In the genomic region with DNA sequence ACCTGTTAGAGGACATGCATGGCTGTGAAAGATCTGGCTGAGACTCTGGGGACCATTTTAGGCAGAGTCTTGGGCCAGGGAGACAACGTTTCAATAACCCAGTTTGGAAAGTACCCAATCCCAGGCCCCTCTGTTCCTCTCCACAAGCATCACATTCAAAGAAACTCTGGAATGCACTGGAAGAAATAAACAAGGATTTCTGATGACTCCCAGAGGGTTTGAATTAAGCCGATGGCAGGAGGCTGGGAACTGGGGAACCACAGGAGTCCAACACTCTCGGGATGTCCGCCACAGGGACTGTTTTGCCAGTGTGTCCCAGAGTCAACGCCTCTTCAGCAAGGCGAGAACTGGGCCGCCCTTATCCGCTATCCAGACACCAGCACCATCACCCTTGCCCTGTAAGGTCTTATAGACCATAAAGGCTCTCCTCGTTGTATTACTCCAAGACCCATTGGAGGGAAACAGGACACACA, we compare ENCODE assay signal across 1 cellular context.
TF ChIP-seq lines count a peak whose summit lies in the region.

No MANE protein-coding gene starts in this region.

TF ChIP-seq in A549, 52 proteins besides CTCF, POLR2A, EP300 and RAD21 (continued from another document):
- TF ChIP-seq, protein P1, sequence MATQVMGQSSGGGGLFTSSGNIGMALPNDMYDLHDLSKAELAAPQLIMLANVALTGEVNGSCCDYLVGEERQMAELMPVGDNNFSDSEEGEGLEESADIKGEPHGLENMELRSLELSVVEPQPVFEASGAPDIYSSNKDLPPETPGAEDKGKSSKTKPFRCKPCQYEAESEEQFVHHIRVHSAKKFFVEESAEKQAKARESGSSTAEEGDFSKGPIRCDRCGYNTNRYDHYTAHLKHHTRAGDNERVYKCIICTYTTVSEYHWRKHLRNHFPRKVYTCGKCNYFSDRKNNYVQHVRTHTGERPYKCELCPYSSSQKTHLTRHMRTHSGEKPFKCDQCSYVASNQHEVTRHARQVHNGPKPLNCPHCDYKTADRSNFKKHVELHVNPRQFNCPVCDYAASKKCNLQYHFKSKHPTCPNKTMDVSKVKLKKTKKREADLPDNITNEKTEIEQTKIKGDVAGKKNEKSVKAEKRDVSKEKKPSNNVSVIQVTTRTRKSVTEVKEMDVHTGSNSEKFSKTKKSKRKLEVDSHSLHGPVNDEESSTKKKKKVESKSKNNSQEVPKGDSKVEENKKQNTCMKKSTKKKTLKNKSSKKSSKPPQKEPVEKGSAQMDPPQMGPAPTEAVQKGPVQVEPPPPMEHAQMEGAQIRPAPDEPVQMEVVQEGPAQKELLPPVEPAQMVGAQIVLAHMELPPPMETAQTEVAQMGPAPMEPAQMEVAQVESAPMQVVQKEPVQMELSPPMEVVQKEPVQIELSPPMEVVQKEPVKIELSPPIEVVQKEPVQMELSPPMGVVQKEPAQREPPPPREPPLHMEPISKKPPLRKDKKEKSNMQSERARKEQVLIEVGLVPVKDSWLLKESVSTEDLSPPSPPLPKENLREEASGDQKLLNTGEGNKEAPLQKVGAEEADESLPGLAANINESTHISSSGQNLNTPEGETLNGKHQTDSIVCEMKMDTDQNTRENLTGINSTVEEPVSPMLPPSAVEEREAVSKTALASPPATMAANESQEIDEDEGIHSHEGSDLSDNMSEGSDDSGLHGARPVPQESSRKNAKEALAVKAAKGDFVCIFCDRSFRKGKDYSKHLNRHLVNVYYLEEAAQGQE (IDR thresholded peaks at IDR 0.05), result 0 out of 2 replicates have a peak, but pooled peaks have one; percentile 28
- TF ChIP-seq ZFP36 (IDR thresholded peaks at IDR 0.05; ENCODE audit: borderline replicate concordance, partially characterized antibody), result no peak
- no peak for TF ChIP-seq NFE2L2 (conservative IDR thresholded peaks at IDR 0.05; ENCODE audit: low read length)
- TF ChIP-seq ZNF302 (CRISPR knock-in tag; IDR thresholded peaks at IDR 0.05), result no peak
- TF ChIP-seq MAFK (IDR thresholded peaks at IDR 0.05; ENCODE audit: partially characterized antibody), result no peak
- no peak for TF ChIP-seq RCOR1 (IDR thresholded peaks at IDR 0.05; ENCODE audit: low read depth, low read length)
- no peak for TF ChIP-seq FOSL2 (IDR thresholded peaks at IDR 0.05)
- no peak for TF ChIP-seq FOSL2 (CRISPR knock-in tag; IDR thresholded peaks at IDR 0.05)
- no peak; the same call in 1 of the 2 replicates for TF ChIP-seq HOXA7 (CRISPR knock-in tag; IDR thresholded peaks at IDR 0.05)
- TF ChIP-seq FOXS1 (CRISPR knock-in tag; IDR thresholded peaks at IDR 0.05), result no peak
- TF ChIP-seq ELK1 (IDR thresholded peaks at IDR 0.05; ENCODE audit: low read depth, low read length), result no peak
- TF ChIP-seq, protein P2, sequence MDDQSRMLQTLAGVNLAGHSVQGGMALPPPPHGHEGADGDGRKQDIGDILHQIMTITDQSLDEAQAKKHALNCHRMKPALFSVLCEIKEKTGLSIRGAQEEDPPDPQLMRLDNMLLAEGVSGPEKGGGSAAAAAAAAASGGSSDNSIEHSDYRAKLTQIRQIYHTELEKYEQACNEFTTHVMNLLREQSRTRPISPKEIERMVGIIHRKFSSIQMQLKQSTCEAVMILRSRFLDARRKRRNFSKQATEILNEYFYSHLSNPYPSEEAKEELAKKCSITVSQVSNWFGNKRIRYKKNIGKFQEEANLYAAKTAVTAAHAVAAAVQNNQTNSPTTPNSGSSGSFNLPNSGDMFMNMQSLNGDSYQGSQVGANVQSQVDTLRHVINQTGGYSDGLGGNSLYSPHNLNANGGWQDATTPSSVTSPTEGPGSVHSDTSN (IDR thresholded peaks at IDR 0.05), result no peak
- no peak for TF ChIP-seq ESRRA (IDR thresholded peaks at IDR 0.05; ENCODE audit: borderline replicate concordance, low read length)
- TF ChIP-seq, protein P3, sequence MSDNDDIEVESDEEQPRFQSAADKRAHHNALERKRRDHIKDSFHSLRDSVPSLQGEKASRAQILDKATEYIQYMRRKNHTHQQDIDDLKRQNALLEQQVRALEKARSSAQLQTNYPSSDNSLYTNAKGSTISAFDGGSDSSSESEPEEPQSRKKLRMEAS (IDR thresholded peaks at IDR 0.05), result no peak
- no peak for TF ChIP-seq KDM5A (IDR thresholded peaks at IDR 0.05)
- no peak for TF ChIP-seq MAZ (IDR thresholded peaks at IDR 0.05; ENCODE audit: borderline replicate concordance, low read depth, low read length)
- TF ChIP-seq FOSB (CRISPR knock-in tag; IDR thresholded peaks at IDR 0.05), result peak; percentile 23; the same call in 1 of the 2 replicates
- TF ChIP-seq HEYL (CRISPR knock-in tag; IDR thresholded peaks at IDR 0.05), result no peak
